In the genomic region with DNA sequence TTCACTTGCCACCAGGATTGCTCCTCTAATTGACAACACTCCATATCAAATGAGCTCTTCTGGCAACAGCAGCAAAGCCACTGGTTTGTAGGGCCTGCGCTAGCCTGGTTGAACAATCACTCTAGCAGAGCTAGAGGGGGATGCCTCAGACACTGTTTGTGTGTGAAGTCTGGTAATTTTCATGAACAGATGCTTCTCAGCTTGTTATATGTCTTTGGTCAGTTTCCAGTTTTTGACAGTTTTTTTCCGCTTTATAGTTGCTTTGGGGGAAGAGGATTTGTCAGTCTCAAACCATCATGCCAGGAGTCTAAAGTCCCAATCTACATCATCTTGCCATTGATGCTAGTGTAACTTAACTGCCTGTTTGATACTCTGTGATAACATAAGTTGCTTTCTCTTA, we compare ENCODE assay signal across 21 cellular contexts.
A peak's percentile ranks its signal among the peaks of the same experiment; 100 is the strongest.
DNase-seq lines count a peak whose midpoint lies in the region; ATAC-seq and TF ChIP-seq lines count a peak whose summit lies in the region.
"Had no signal": no experiment of that assay in that cellular context is flagged by ENCODE, and none has a peak within 500 bp of the region (broad histone marks: within the 10 kb centered on the region; RNA-seq: fewer than 3 reads in every experiment).

No MANE protein-coding gene starts in this region.

- TF ChIP-seq CTCF in Peyer's patch (IDR thresholded peaks at IDR 0.05): no peak

- H3K36me3 ChIP-seq in mesodermal cell (ENCODE audit: control insufficient read depth, insufficient read depth, low read length): peaks cover 3% of the 10 kb centered on the region
- H3K36me3 ChIP-seq in Peyer's patch: peaks cover 0 to 16% (median 0%) of the 10 kb centered on the region in 3 donors
- H3K36me3 ChIP-seq: SJSA1 had no signal

- H3K27me3 ChIP-seq in Peyer's patch: no peaks in the 10 kb centered on the region
- H3K27me3 ChIP-seq: SJSA1 had no signal

- peaks cover 11% of the 10 kb centered on the region for H3K9me3 ChIP-seq in mesodermal cell (ENCODE audit: control insufficient read depth, low read length)
- H3K9me3 ChIP-seq in Peyer's patch: no peaks in the 10 kb centered on the region
- H3K9me3 ChIP-seq: SJSA1 had no signal

- 100% methylated on average over 1 of the region's 2 CpGs; no CpG with 5 or more reads in 1 of the 2 experiments for WGBS in mesodermal cell (ENCODE audit: insufficient coverage in 2 of 2), 2 experiments

- H3K4me3 ChIP-seq in mesodermal cell (ENCODE audit: extremely low read depth, insufficient read depth, low read length, poor library complexity, severe bottlenecking) (no peak overlapping the region), Peyer's patch (no peak overlapping the region)
- H3K4me3 ChIP-seq: SJSA1 had no signal

- TF ChIP-seq POLR2A in Peyer's patch (IDR thresholded peaks at IDR 0.05): no peak

- H3K27ac ChIP-seq in mesodermal cell (ENCODE audit: low read depth, low read length, severe bottlenecking) (peak overlapping the region; percentile 11), Peyer's patch (no peak overlapping the region)
- H3K27ac ChIP-seq: C4-2B had no signal

- H3K4me1 ChIP-seq in mesodermal cell (ENCODE audit: control insufficient read depth, insufficient read depth, low read length, poor library complexity, severe bottlenecking) (peaks cover 25% of the 10 kb centered on the region), Peyer's patch (no peaks in the 10 kb centered on the region)

- ATAC-seq in HG02610 (IDR thresholded peaks at IDR 0.05; ENCODE audit: unreplicated experiment): no peak
- ATAC-seq: HepG2, Right ventricle myocardium inferior had no signal

- DNase-seq in Ammon's horn (ENCODE audit: low spot score) (peak; percentile 47), NCI-H1694 treated with DMSO at 0.1 percent for 48 hours (lab: John Stamatoyannopoulos, UW) (peak; percentile 13), cerebellar cortex (ENCODE audit: low spot score) (peak; percentile 53), dedifferentiated amniotic fluid mesenchymal stem cell (ENCODE audit: extremely low spot score) (no peak), Peyer's patch (no peak)
- DNase-seq: 8988T, AML-193, EL, KG1, NCI-H1092 treated with DMSO at 0.1 percent for 48 hours, NCI-H1436 treated with DMSO at 0.1 percent for 48 hours, NCI-H2029 treated with DMSO at 0.1 percent for 48 hours, NCI-H226, NCI-H524 treated with DMSO at 0.1 percent for 48 hours, OCI-M1 had no signal

Comparison
In these comparisons a context has a peak if more than half of its experiments do, and no peak if none do; other contexts are left out.
1. DNase-seq: peak in Ammon's horn (single experiment), NCI-H1694 treated with DMSO at 0.1 percent for 48 hours (single experiment) and cerebellar cortex (single experiment); none in dedifferentiated amniotic fluid mesenchymal stem cell (single experiment) and Peyer's patch (0 of 3).